Comparison of ENCODE assay signal across 18 cellular contexts in the genomic region with DNA sequence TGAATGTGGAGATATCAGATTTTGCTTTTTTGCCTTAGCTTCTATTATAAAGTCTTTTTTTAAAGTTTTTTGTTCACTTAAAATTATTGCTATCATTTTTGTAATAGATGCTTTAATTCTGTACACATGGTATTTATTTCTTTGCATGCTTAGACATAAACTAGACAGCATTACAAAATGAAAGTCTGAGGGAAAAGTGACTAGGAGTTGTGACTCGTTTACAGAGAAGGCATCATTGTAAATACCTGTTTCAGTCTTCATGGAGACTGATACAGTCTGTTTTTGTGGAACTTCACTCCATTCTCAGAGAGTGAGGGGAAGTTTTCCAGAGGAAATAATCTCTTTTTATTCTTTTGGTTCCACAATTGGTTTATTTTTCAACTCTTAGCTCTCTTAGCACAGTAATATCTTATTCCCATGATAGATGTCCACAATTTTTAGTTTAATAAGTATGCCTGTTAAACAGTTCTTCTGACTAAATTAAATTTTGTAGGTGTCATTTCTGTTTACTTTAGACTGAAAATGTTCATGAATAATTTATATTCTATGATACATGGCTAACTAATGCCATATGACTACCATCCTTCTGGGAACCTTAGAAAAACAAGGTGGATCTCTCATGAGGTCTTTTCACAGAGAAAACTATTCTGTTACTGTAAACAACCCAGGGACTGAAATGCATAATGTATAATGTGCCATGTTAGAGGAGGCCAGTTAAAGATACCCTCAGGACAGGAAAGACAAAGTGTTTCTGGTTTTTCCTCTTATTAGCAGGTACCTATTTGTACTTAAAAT.
DNase-seq lines count a peak whose midpoint lies in the region; ATAC-seq and TF ChIP-seq lines count a peak whose summit lies in the region.
"Had no signal": no experiment of that assay in that cellular context is flagged by ENCODE, and none has a peak within 500 bp of the region (broad histone marks: within the 10 kb centered on the region; RNA-seq: fewer than 3 reads in every experiment).

No MANE protein-coding gene starts in this region.

- H3K4me1 ChIP-seq in GM23248 (ENCODE audit: insufficient read depth) (0 out of 2 replicates have a peak, but pooled peaks cover 11% of the 10 kb centered on the region), smooth muscle cell (ENCODE audit: low read depth) (no peaks in the 10 kb centered on the region)
- H3K4me1 ChIP-seq: BLaER1 treated with 17β-estradiol and CSF1 and Interleukin-3, amounts not matched to agents 10 nM and 100 nM had no signal

- no peak for TF ChIP-seq CTCF in smooth muscle cell (IDR thresholded peaks at IDR 0.05; ENCODE audit: borderline replicate concordance, insufficient read depth, poor library complexity, severe bottlenecking)

- in situ Hi-C loops in GM23248 (cut with MboI): no loop called here

- 0 out of 2 replicates have a peak, but pooled peaks cover 12% of the 10 kb centered on the region for H3F3A ChIP-seq in GM23248 (ENCODE audit: insufficient read depth)
- no peaks in the 10 kb centered on the region for H3F3A ChIP-seq in smooth muscle cell (ENCODE audit: low read depth)

- H3K27me3 ChIP-seq in GM23248 (replicated peaks; ENCODE audit: insufficient read depth): no peaks in the 10 kb centered on the region
- H3K27me3 ChIP-seq in smooth muscle cell (ENCODE audit: low read depth): no peaks in the 10 kb centered on the region
- H3K27me3 ChIP-seq: BLaER1 treated with 17β-estradiol and CSF1 and Interleukin-3, amounts not matched to agents 10 nM and 100 nM had no signal

- no peak for ATAC-seq in HG03457 (IDR thresholded peaks at IDR 0.05; ENCODE audit: unreplicated experiment)
- ATAC-seq: activated CD8-positive, alpha-beta T cell treated with anti-CD3 and anti-CD28 coated beads, Interleukin-2, amount 10 ng/mL, durations not matched to agents 7 days and 5 days; naive thymus-derived CD4-positive, alpha-beta T cell; WTC11 had no signal

- H3K9ac ChIP-seq in GM23248 (no peak overlapping the region), smooth muscle cell (ENCODE audit: low read depth) (no peak overlapping the region)
- H3K9ac ChIP-seq: BLaER1 treated with 17β-estradiol and CSF1 and Interleukin-3, amounts not matched to agents 10 nM and 100 nM had no signal

- H3K79me2 ChIP-seq in GM23248 (ENCODE audit: insufficient read depth): peaks cover 1% of the 10 kb centered on the region
- no peaks in the 10 kb centered on the region for H3K79me2 ChIP-seq in smooth muscle cell (ENCODE audit: low read depth)

- H4K20me1 ChIP-seq in GM23248 (ENCODE audit: insufficient read depth): no peaks in the 10 kb centered on the region
- H4K20me1 ChIP-seq in smooth muscle cell (ENCODE audit: low read depth): peaks cover 4% of the 10 kb centered on the region
- H4K20me1 ChIP-seq: BLaER1 treated with 17β-estradiol and CSF1 and Interleukin-3, amounts not matched to agents 10 nM and 100 nM had no signal

- no peaks in the 10 kb centered on the region for H3K9me3 ChIP-seq in GM23248 (ENCODE audit: low read depth)
- H3K9me3 ChIP-seq in smooth muscle cell (replicated peaks; ENCODE audit: low read depth): no peaks in the 10 kb centered on the region
- H3K9me3 ChIP-seq: BLaER1 treated with 17β-estradiol and CSF1 and Interleukin-3, amounts not matched to agents 10 nM and 100 nM; thoracic aorta had no signal

- H3K4me2 ChIP-seq in GM23248 (ENCODE audit: unreplicated experiment) (peak overlapping the region; percentile 19), smooth muscle cell (peak overlapping the region; percentile 18)
- H3K4me2 ChIP-seq: BLaER1 treated with 17β-estradiol and CSF1 and Interleukin-3, amounts not matched to agents 10 nM and 100 nM had no signal

- DNase-seq in GM23248: peak; percentile 62
- DNase-seq in amniotic epithelial cell (ENCODE audit: low read depth): peak; percentile 12
- DNase-seq in fibroblast of peridontal ligament (ENCODE audit: extremely low read depth): peak; percentile 25
- no peak for DNase-seq in smooth muscle cell (lab: John Stamatoyannopoulos, UW; ENCODE audit: unreplicated experiment)
- DNase-seq in putamen (ENCODE audit: low spot score): no peak
- DNase-seq in SKM-1 (lab: John Stamatoyannopoulos, UW; ENCODE audit: unreplicated experiment): no peak
- DNase-seq: activated CD8-positive, alpha-beta T cell treated with anti-CD3 and anti-CD28 coated beads, Interleukin-2, amount 10 ng/mL, durations not matched to agents 7 days and 5 days; activated naive CD8-positive, alpha-beta T cell treated with anti-CD3 and anti-CD28 coated beads, Interleukin-2, amount 10 ng/mL, durations not matched to agents 7 days and 5 days; DMS53; naive thymus-derived CD4-positive, alpha-beta T cell; NCI-H1436; small intestine; T-helper 2 cell had no signal

- H3K4me3 ChIP-seq in GM23248: no peak overlapping the region
- H3K4me3 ChIP-seq in smooth muscle cell: no peak overlapping the region
- H3K4me3 ChIP-seq: BLaER1 treated with 17β-estradiol and CSF1 and Interleukin-3, amounts not matched to agents 10 nM and 100 nM; lung; thoracic aorta had no signal

- H3K9me2 ChIP-seq in GM23248 (ENCODE audit: insufficient read depth): no peaks in the 10 kb centered on the region

- WGBS in GM23248 (ENCODE audit: low coverage in 1 of 2, low lambda C conversion rate in 2 of 2, missing lambda C conversion rate in 2 of 2), 2 experiments: 86 to 89% methylated on average over 1 of the region's 1 CpG
- WGBS in smooth muscle cell (ENCODE audit: low lambda C conversion rate): 63% methylated on average over 1 of the region's 1 CpG

- no peaks in the 10 kb centered on the region for H3K36me3 ChIP-seq in GM23248 (ENCODE audit: low read depth)
- no peaks in the 10 kb centered on the region for H3K36me3 ChIP-seq in smooth muscle cell (ENCODE audit: low read depth)
- H3K36me3 ChIP-seq: BLaER1 treated with 17β-estradiol and CSF1 and Interleukin-3, amounts not matched to agents 10 nM and 100 nM; thoracic aorta had no signal

- peak overlapping the region; percentile 52 for H3K27ac ChIP-seq in GM23248
- H3K27ac ChIP-seq in smooth muscle cell (ENCODE audit: low read depth): peak overlapping the region; percentile 24
- H3K27ac ChIP-seq: BLaER1 treated with 17β-estradiol and CSF1 and Interleukin-3, amounts not matched to agents 10 nM and 100 nM; thoracic aorta had no signal

- H2AFZ ChIP-seq in GM23248 (no peak overlapping the region), smooth muscle cell (ENCODE audit: low read depth) (no peak overlapping the region)

Comparison
In these comparisons a context has a peak if more than half of its experiments do, and no peak if none do; other contexts are left out.
1. DNase-seq: peak in GM23248 (single experiment), amniotic epithelial cell (single experiment) and fibroblast of peridontal ligament (single experiment); none in smooth muscle cell (single experiment), putamen (single experiment) and SKM-1 (single experiment).